10 cellular contexts compared by ENCODE assay signal in the genomic region with DNA sequence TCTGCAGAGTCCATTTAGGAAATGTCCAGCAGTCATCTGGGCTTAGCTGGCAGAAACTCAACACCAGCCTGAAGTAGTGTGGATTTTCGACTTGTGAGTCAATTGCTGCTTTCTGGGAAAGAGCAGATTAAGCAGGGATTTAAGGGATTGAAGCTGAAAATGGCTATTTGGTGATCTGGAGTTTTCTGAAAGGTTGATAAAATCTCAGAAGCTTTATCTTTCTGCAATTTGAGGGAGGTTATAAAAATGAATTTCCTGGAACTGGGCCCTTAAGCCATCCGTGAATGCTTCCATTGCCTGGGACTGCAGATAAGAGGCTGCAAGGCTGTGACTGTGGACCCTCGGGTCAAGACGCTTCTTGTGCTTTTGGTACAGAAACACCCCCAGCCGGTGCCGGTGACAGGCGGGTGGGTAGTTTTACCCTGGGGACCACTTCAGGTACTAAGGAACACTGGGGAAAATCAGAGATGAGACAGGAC.
DNase-seq lines count a peak whose midpoint lies in the region; TF ChIP-seq lines count a peak whose summit lies in the region.
"Had no signal": no experiment of that assay in that cellular context is flagged by ENCODE, and none has a peak within 500 bp of the region (broad histone marks: within the 10 kb centered on the region; RNA-seq: fewer than 3 reads in every experiment).

No MANE protein-coding gene starts in this region.

- intact Hi-C loops in colonic mucosa (cut with DNase I) = no loop called here
- intact Hi-C loops in Calu3 (cut with micrococcal nuclease; ENCODE audit: unreplicated experiment) = no loop called here

- no peak overlapping the region for H3K4me3 ChIP-seq in colonic mucosa
- no peak overlapping the region for H3K4me3 ChIP-seq in tibial nerve
- H3K4me3 ChIP-seq: breast epithelium had no signal

- H3K27me3 Mint-ChIP-seq in Calu3 (ENCODE audit: unreplicated experiment) = no peaks in the 10 kb centered on the region

- CTCF ChIA-PET in Calu3 (lab: Charles Lee) = no interaction called here

- no peaks in the 10 kb centered on the region for H3K4me1 ChIP-seq in colonic mucosa
- H3K4me1 ChIP-seq in tibial nerve = peaks cover 0 to 88% (median 53%) of the 10 kb centered on the region in 4 donors

- no peaks in the 10 kb centered on the region for H3K9me3 Mint-ChIP-seq in Calu3 (ENCODE audit: low read depth, unreplicated experiment)
- H3K9me3 Mint-ChIP-seq: CD4-positive, alpha-beta T cell had no signal

- 70 to 71% methylated on average over 7 of the region's 7 CpGs for WGBS in tibial nerve, 2 donors

- H3K27ac Mint-ChIP-seq in Calu3 (ENCODE audit: unreplicated experiment) = no peak overlapping the region
- H3K27ac Mint-ChIP-seq: CD4-positive, alpha-beta T cell had no signal

- BruUV-seq in Calu3 (replicated peaks; lab: Mats Ljungman, UMichigan) = no TSS peak

- H3K36me3 Mint-ChIP-seq in Calu3 (ENCODE audit: insufficient read depth, unreplicated experiment) = no peaks in the 10 kb centered on the region

- no peak for TF ChIP-seq CTCF in colonic mucosa (IDR thresholded peaks at IDR 0.05)
- TF ChIP-seq CTCF in tibial nerve (IDR thresholded peaks at IDR 0.05) = no peak
- TF ChIP-seq CTCF in Calu3 (IDR thresholded peaks at IDR 0.05; ENCODE audit: unreplicated experiment) = no peak

- H3K9me3 ChIP-seq in colonic mucosa (no peaks in the 10 kb centered on the region), tibial nerve (no peaks in the 10 kb centered on the region)
- H3K9me3 ChIP-seq: breast epithelium had no signal

- DNase-seq in NCI-H226 (peak; percentile 41), colonic mucosa (peak; percentile 15), myocyte (ENCODE audit: low read depth) (peak; percentile 60), tibial nerve (ENCODE audit: low spot score in 2 of 2) (no peak), GF-D8 (lab: John Stamatoyannopoulos, UW) (no peak), Calu3 (no peak), dedifferentiated amniotic fluid mesenchymal stem cell (ENCODE audit: extremely low spot score) (no peak)
- DNase-seq: activated effector memory CD4-positive, alpha-beta T cell treated with Interleukin-2 at 50 U/mL for 16 hours; CD4-positive, alpha-beta T cell had no signal

- no peaks in the 10 kb centered on the region for H3K36me3 ChIP-seq in colonic mucosa
- H3K36me3 ChIP-seq in tibial nerve = peaks cover 0 to 13% (median 0%) of the 10 kb centered on the region in 3 donors
- H3K36me3 ChIP-seq: breast epithelium had no signal

- H3K27ac ChIP-seq in colonic mucosa (no peak overlapping the region), tibial nerve (peak overlapping the region in 3 of 4 donors; percentile 40 to 93 (median 92))

- no peaks in the 10 kb centered on the region for H3K27me3 ChIP-seq in colonic mucosa
- H3K27me3 ChIP-seq in tibial nerve = no peaks in the 10 kb centered on the region
- H3K27me3 ChIP-seq: breast epithelium had no signal

- TF ChIP-seq POLR2A in tibial nerve (IDR thresholded peaks at IDR 0.05) = no peak

- no peaks in the 10 kb centered on the region for H3K4me1 Mint-ChIP-seq in Calu3 (ENCODE audit: low read depth, unreplicated experiment)

- no peak overlapping the region for H3K4me3 Mint-ChIP-seq in Calu3 (ENCODE audit: low read depth, unreplicated experiment)
- H3K4me3 Mint-ChIP-seq: CD4-positive, alpha-beta T cell had no signal

- H3K9ac ChIP-seq in colonic mucosa (ENCODE audit: low read depth in 2 of 2, low read length in 2 of 2) = no peak overlapping the region

- no peak for TF ChIP-seq EP300 in tibial nerve (IDR thresholded peaks at IDR 0.05)

Comparison
In these comparisons a context has a peak if more than half of its experiments do, and no peak if none do; other contexts are left out.
1. DNase-seq: peak in NCI-H226 (single experiment), colonic mucosa (single experiment) and myocyte (single experiment); none in tibial nerve (0 of 2), GF-D8 (single experiment), Calu3 (single experiment) and dedifferentiated amniotic fluid mesenchymal stem cell (single experiment).